Comparison of ENCODE assay signal across 11 cellular contexts in genomic region chr16:20807822-20808207, GRCh38. TPM values are rescaled to one million over a fixed set of nuclear protein-coding genes. Genes with fewer than 3 reads are reported as not detected.
DNase-seq lines count a peak whose midpoint lies in the region; ATAC-seq and TF ChIP-seq lines count a peak whose summit lies in the region.
"Had no signal": no experiment of that assay in that cellular context is flagged by ENCODE, and none has a peak within 500 bp of the region (broad histone marks: within the 10 kb centered on the region; RNA-seq: fewer than 3 reads in every experiment).

No MANE protein-coding gene starts in this region.

- H3K4me3 ChIP-seq in endodermal cell (ENCODE audit: low read length), result peak overlapping the region; percentile 96

- peaks cover 31% of the 10 kb centered on the region for H3K4me1 Mint-ChIP-seq in activated naive CD4-positive, alpha-beta T cell treated with anti-CD3 and anti-CD28 coated beads, Interleukin-2, amount 10 ng/mL, durations not matched to agents 7 days and 5 days
- peaks cover 5% of the 10 kb centered on the region for H3K4me1 Mint-ChIP-seq in endodermal cell
- H3K4me1 Mint-ChIP-seq in stimulated activated naive B cell treated with anti-CD40 and anti-IgM and Interleukin-4, amounts not matched to agents 10 μg/mL and 1 μg/mL and 100 μg/mL, for 72 hours, result peaks cover 13 to 24% of the 10 kb centered on the region in 2 donors

- WGBS in endodermal cell (ENCODE audit: insufficient coverage in 1 of 2, insufficient read length in 1 of 2), 2 experiments, result 94 to 98% methylated on average over 8 to 10 of the region's 10 CpGs

- H3K36me3 ChIP-seq in endodermal cell (ENCODE audit: control insufficient read depth, insufficient read depth, low read length), result no peaks in the 10 kb centered on the region

- no peak overlapping the region for H3K9ac ChIP-seq in endodermal cell (ENCODE audit: extremely low read depth, low read length, poor library complexity, severe bottlenecking)

- H3K36me3 Mint-ChIP-seq in activated naive CD4-positive, alpha-beta T cell treated with anti-CD3 and anti-CD28 coated beads, Interleukin-2, amount 10 ng/mL, durations not matched to agents 7 days and 5 days, result peaks cover 18% of the 10 kb centered on the region
- no peaks in the 10 kb centered on the region for H3K36me3 Mint-ChIP-seq in endodermal cell (ENCODE audit: low read depth)
- no peaks in the 10 kb centered on the region for H3K36me3 Mint-ChIP-seq in stimulated activated naive B cell treated with anti-CD40 and anti-IgM and Interleukin-4, amounts not matched to agents 10 μg/mL and 1 μg/mL and 100 μg/mL, for 72 hours

- H3K27me3 Mint-ChIP-seq in activated naive CD4-positive, alpha-beta T cell treated with anti-CD3 and anti-CD28 coated beads, Interleukin-2, amount 10 ng/mL, durations not matched to agents 7 days and 5 days, result no peaks in the 10 kb centered on the region
- H3K27me3 Mint-ChIP-seq in endodermal cell (ENCODE audit: insufficient read depth), result no peaks in the 10 kb centered on the region
- no peaks in the 10 kb centered on the region for H3K27me3 Mint-ChIP-seq in stimulated activated naive B cell treated with anti-CD40 and anti-IgM and Interleukin-4, amounts not matched to agents 10 μg/mL and 1 μg/mL and 100 μg/mL, for 72 hours

- ATAC-seq in stimulated activated naive B cell treated with anti-CD40 and anti-IgM and Interleukin-4, amounts not matched to agents 10 μg/mL and 1 μg/mL and 100 μg/mL, for 72 hours (replicated peaks), result no peak
- ATAC-seq in left colon, result no peak

- CTCF ChIA-PET in activated naive CD4-positive, alpha-beta T cell treated with anti-CD3 and anti-CD28 coated beads, Interleukin-2, amount 10 ng/mL, durations not matched to agents 7 days and 5 days (lab: Charles Lee), result interaction anchor here (1.6 kb wide), 2 partner anchors 37 to 39 kb away, joined by 4 to 5 read pairs; no protein-coding TSS in a partner anchor

- H3K27ac Mint-ChIP-seq in activated naive CD4-positive, alpha-beta T cell treated with anti-CD3 and anti-CD28 coated beads, Interleukin-2, amount 10 ng/mL, durations not matched to agents 7 days and 5 days, result peak overlapping the region; percentile 57
- no peak overlapping the region for H3K27ac Mint-ChIP-seq in endodermal cell
- no peak overlapping the region for H3K27ac Mint-ChIP-seq in stimulated activated naive B cell treated with anti-CD40 and anti-IgM and Interleukin-4, amounts not matched to agents 10 μg/mL and 1 μg/mL and 100 μg/mL, for 72 hours

- no peak overlapping the region for H3K27ac ChIP-seq in endodermal cell (ENCODE audit: low read depth, low read length)

- no peaks in the 10 kb centered on the region for H3K9me3 ChIP-seq in endodermal cell (ENCODE audit: control insufficient read depth, low read length)

- H3K27me3 ChIP-seq in endodermal cell (ENCODE audit: control insufficient read depth, insufficient read depth, low read length, poor library complexity, severe bottlenecking), result no peaks in the 10 kb centered on the region

- intact Hi-C loops in left colon (cut with DNase I, micrococcal nuclease), result no loop called here

- H3K4me3 Mint-ChIP-seq in activated naive CD4-positive, alpha-beta T cell treated with anti-CD3 and anti-CD28 coated beads, Interleukin-2, amount 10 ng/mL, durations not matched to agents 7 days and 5 days, result peak overlapping the region; percentile 91
- peak overlapping the region; percentile 95 for H3K4me3 Mint-ChIP-seq in endodermal cell
- H3K4me3 Mint-ChIP-seq in stimulated activated naive B cell treated with anti-CD40 and anti-IgM and Interleukin-4, amounts not matched to agents 10 μg/mL and 1 μg/mL and 100 μg/mL, for 72 hours, result peak overlapping the region; percentile 68 to 95

- TF ChIP-seq CTCF in endodermal cell (conservative IDR thresholded peaks at IDR 0.05), result no peak

- no peaks in the 10 kb centered on the region for H3K4me1 ChIP-seq in endodermal cell (ENCODE audit: control insufficient read depth, insufficient read depth, low read length)

- no peak for DNase-seq in activated naive CD4-positive, alpha-beta T cell treated with anti-CD3 and anti-CD28 coated beads, Interleukin-2, amount 10 ng/mL, durations not matched to agents 7 days and 5 days
- DNase-seq in activated naive CD4-positive, alpha-beta T cell treated with Interleukin-2 at 50 U/mL for 16 hours, result no peak
- DNase-seq in RPMI8226, result peak; percentile 11
- DNase-seq in endodermal cell, result no peak
- no peak for DNase-seq in stimulated activated naive B cell treated with anti-CD40 and anti-IgM and Interleukin-4, amounts not matched to agents 10 μg/mL and 1 μg/mL and 100 μg/mL, for 72 hours
- DNase-seq in NCI-H1436 (lab: John Stamatoyannopoulos, UW), result no peak
- no peak for DNase-seq in left colon
- DNase-seq in cerebellar nuclear complex (lab: John Stamatoyannopoulos, UW), result no peak
- DNase-seq: NCI-H1092; stimulated activated naive CD4-positive, alpha-beta T cell had no signal

- H3K9me3 Mint-ChIP-seq in activated naive CD4-positive, alpha-beta T cell treated with anti-CD3 and anti-CD28 coated beads, Interleukin-2, amount 10 ng/mL, durations not matched to agents 7 days and 5 days, result no peaks in the 10 kb centered on the region
- no peaks in the 10 kb centered on the region for H3K9me3 Mint-ChIP-seq in endodermal cell
- no peaks in the 10 kb centered on the region for H3K9me3 Mint-ChIP-seq in stimulated activated naive B cell treated with anti-CD40 and anti-IgM and Interleukin-4, amounts not matched to agents 10 μg/mL and 1 μg/mL and 100 μg/mL, for 72 hours

RNA-seq across cellular contexts. Expression of gene REXO5, which starts 1.5 kb away (rescaled TPM):
- total RNA-seq in endodermal cell, result 10 to 100 TPM in 1 of 2 donors, 1 to 10 TPM in 1; 4.3 to 10.2 TPM
- 9.3 TPM for polyA plus RNA-seq in endodermal cell (2013, experiment 1 of 2)
- 7.8 TPM for polyA plus RNA-seq in endodermal cell (2013, experiment 2 of 2)
- 1 to 10 TPM; 3.0 to 4.9 TPM for total RNA-seq in left colon

RNA-seq across cellular contexts. Expression of gene ERI2, which starts 1.5 kb away (rescaled TPM):
- total RNA-seq in endodermal cell (10 to 100 TPM; 18.7 TPM), left colon (10 to 100 TPM; 24.9 to 26.8 TPM)
- 32.1 TPM for polyA plus RNA-seq in endodermal cell (2013, experiment 1 of 2)
- 31.0 TPM for polyA plus RNA-seq in endodermal cell (2013, experiment 2 of 2)

RNA-seq across cellular contexts. Expression of gene ACSM3, which starts 44.0 kb away (rescaled TPM):
- total RNA-seq in endodermal cell, result 1 to 10 TPM; 1.6 to 1.8 TPM
- polyA plus RNA-seq in endodermal cell (2013, experiment 1 of 2), result 2.1 TPM
- polyA plus RNA-seq in endodermal cell (2013, experiment 2 of 2), result 0.95 TPM
- 10 to 100 TPM; 40.9 to 48.0 TPM for total RNA-seq in left colon
- total RNA-seq: lung microvascular endothelial cell had no signal

Comparison
In these comparisons a context has a peak if more than half of its experiments do, and no peak if none do; other contexts are left out.
1. RNA of gene ACSM3, which starts 44.0 kb away (total RNA-seq): 40.9 to 48.0 TPM in left colon; 1.6 to 1.8 TPM in endodermal cell; every median in the first group is over 10 times any median in the second.
2. Peak in every context shown above with its lines, with median percentiles within 50 percentile points of each other: H3K4me3 Mint-ChIP-seq.